25 cellular contexts compared by ENCODE assay signal in genomic region chr4:95045429-95045828, GRCh38.
DNase-seq lines count a peak whose midpoint lies in the region; ATAC-seq lines count a peak whose summit lies in the region.
"Had no signal": no experiment of that assay in that cellular context is flagged by ENCODE, and none has a peak within 500 bp of the region (broad histone marks: within the 10 kb centered on the region; RNA-seq: fewer than 3 reads in every experiment).

No MANE protein-coding gene starts in this region.

- ATAC-seq in HG02623 (IDR thresholded peaks at IDR 0.05; ENCODE audit: unreplicated experiment), result no peak
- ATAC-seq: gastrocnemius medialis, psoas muscle had no signal

- H3K9me3 ChIP-seq in SK-N-MC (ENCODE audit: low read depth, low read length), result no peaks in the 10 kb centered on the region
- H3K9me3 ChIP-seq: BLaER1, colonic mucosa, gastrocnemius medialis, psoas muscle, spleen, uterus had no signal

- peak overlapping the region; percentile 14; the same call in 1 of the 2 replicates for H3K4me3 ChIP-seq in SK-N-MC
- H3K4me3 ChIP-seq: BLaER1, colonic mucosa, gastrocnemius medialis, psoas muscle, spleen, uterus had no signal

- DNase-seq in NCI-H2081 (lab: John Stamatoyannopoulos, UW) (peak; percentile 9 to 31), NCI-H2081 treated with DMSO at 0.1 percent for 48 hours (lab: John Stamatoyannopoulos, UW) (no peak), SK-N-MC (ENCODE audit: low read depth, low spot score) (no peak), epidermal melanocyte (ENCODE audit: insufficient read length, low spot score) (peak; percentile 35), renal cortical epithelial cell (ENCODE audit: low read depth) (peak; percentile 33), cerebellar nuclear complex (lab: John Stamatoyannopoulos, UW) (no peak)
- DNase-seq in activated CD8-positive, alpha-beta memory T cell treated with anti-CD3 and anti-CD28 coated beads, Interleukin-2, amount 50 U/mL, for 48 hours, result no peak
- DNase-seq: activated CD4-positive, alpha-beta T cell treated with anti-CD3 and anti-CD28 coated beads, Interleukin-2, amount 50 U/mL, for 4 hours; activated gamma-delta T cell treated with Interleukin-2 at 50 U/mL for 16 hours; aorta; colonic mucosa; gastrocnemius medialis; HFFc6; NCI-H1048; NCI-H2107; NCI-H526 treated with DMSO at 0.1 percent for 48 hours; psoas muscle; SHP77; spleen; stimulated activated CD4-positive, alpha-beta T cell treated with anti-CD3 and anti-CD28 coated beads, Interleukin-4, amount 100 ng/mL, for 4 hours; T-helper 1 cell; uterus had no signal

- no peak overlapping the region for H3K27ac ChIP-seq in SK-N-MC
- H3K27ac ChIP-seq: BLaER1, colonic mucosa, gastrocnemius medialis, KMS-11, psoas muscle, spleen, uterus had no signal

- H3K36me3 ChIP-seq in SK-N-MC (ENCODE audit: insufficient read depth, low read length), result no peaks in the 10 kb centered on the region
- H3K36me3 ChIP-seq: BLaER1, colonic mucosa, gastrocnemius medialis, spleen, uterus had no signal

- no peak overlapping the region for H3K9ac ChIP-seq in SK-N-MC (ENCODE audit: insufficient read length)
- H3K9ac ChIP-seq: BLaER1, KMS-11 had no signal

Comparison
In these comparisons a context has a peak if more than half of its experiments do, and no peak if none do; other contexts are left out.
1. DNase-seq: peak in NCI-H2081 (2 of 2), epidermal melanocyte (single experiment) and renal cortical epithelial cell (single experiment); none in NCI-H2081 treated with DMSO at 0.1 percent for 48 hours (single experiment), SK-N-MC (single experiment), activated CD8-positive, alpha-beta memory T cell treated with anti-CD3 and anti-CD28 coated beads, Interleukin-2, amount 50 U/mL, for 48 hours (single experiment) and cerebellar nuclear complex (0 of 2).